ENCODE assay signal across 10 cellular contexts in genomic region chr7:129401968-129402860, GRCh38. TPM values are rescaled to one million over a fixed set of nuclear protein-coding genes. Genes with fewer than 3 reads are reported as not detected.
DNase-seq lines count a peak whose midpoint lies in the region; ATAC-seq and TF ChIP-seq lines count a peak whose summit lies in the region.
"Had no signal": no experiment of that assay in that cellular context is flagged by ENCODE, and none has a peak within 500 bp of the region (broad histone marks: within the 10 kb centered on the region; RNA-seq: fewer than 3 reads in every experiment).

No MANE protein-coding gene starts in this region.

- TF ChIP-seq CTCF in choroid plexus epithelial cell (conservative IDR thresholded peaks at IDR 0.05; ENCODE audit: low read depth, low read length), result peak; percentile 13

- no peak overlapping the region for H3K4me3 ChIP-seq in choroid plexus epithelial cell (ENCODE audit: low read depth, low read length)
- H3K4me3 ChIP-seq: ovary had no signal

- no peak for ATAC-seq in HG02852 (IDR thresholded peaks at IDR 0.05; ENCODE audit: unreplicated experiment)

- peak; percentile 3 for DNase-seq in stimulated activated CD4-positive, alpha-beta T cell treated with anti-CD3 and anti-CD28 coated beads, Interleukin-12 subunit alpha, Interleukin-12 subunit beta, amount 100 ng/mL, for 4 hours
- no peak for DNase-seq in stimulated activated CD4-positive, alpha-beta T cell treated with anti-CD3 and anti-CD28 coated beads, Interleukin-4, amount 100 ng/mL, for 4 hours
- DNase-seq in M059J (ENCODE audit: low read depth) (peak; percentile 16), choroid plexus epithelial cell (ENCODE audit: low read depth) (peak; percentile 9), 8988T (no peak), NCI-H510A (lab: John Stamatoyannopoulos, UW) (no peak), foreskin melanocyte (no peak)
- DNase-seq: activated CD4-positive, CD25-positive, alpha-beta regulatory T cell; ovary had no signal

RNA-seq across cellular contexts. Expression of gene STRIP2, which starts 32.0 kb away (rescaled TPM):
- 7.8 and 12.1 TPM in 2 replicates for total RNA-seq in M059J (2014; rRNA removed; shearing (Covaris generic))

Comparison
In these comparisons a context has a peak if more than half of its experiments do, and no peak if none do; other contexts are left out.
1. DNase-seq: peak in stimulated activated CD4-positive, alpha-beta T cell treated with anti-CD3 and anti-CD28 coated beads, Interleukin-12 subunit alpha, Interleukin-12 subunit beta, amount 100 ng/mL, for 4 hours (single experiment), M059J (single experiment) and choroid plexus epithelial cell (single experiment); none in stimulated activated CD4-positive, alpha-beta T cell treated with anti-CD3 and anti-CD28 coated beads, Interleukin-4, amount 100 ng/mL, for 4 hours (0 of 2), 8988T (single experiment), NCI-H510A (single experiment) and foreskin melanocyte (single experiment).